Comparison of ENCODE assay signal across 1 cellular context in the genomic region with DNA sequence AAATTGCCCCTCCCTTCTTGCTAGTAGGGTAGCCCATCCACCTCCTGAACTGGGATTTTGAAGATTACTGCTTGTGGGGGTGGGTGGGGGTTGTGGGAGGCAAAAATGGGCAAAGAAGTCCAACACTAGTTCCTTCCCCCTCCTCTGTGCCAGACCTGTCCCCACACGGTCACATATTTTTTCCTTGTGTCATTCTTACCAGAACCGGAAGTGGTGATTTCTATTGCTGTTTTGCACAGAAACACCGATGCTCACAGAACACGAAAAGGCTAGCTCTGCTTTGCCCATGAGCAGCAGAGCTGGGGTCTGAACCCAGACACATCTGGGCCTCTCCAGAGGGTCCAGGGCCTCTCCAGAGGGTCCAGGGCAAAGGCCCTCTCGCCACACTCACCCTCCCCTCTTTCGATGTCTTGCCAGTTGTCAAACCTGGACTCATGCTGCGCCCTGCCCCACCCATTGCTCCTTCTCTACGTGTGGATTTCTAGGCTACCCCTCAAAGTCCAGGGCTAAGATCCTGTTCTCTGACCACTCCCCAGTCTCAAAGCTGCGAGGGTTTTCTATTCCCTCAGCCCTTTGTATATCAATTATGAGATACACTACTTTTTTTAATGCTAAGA.
TF ChIP-seq lines count a peak whose summit lies in the region.

No MANE protein-coding gene starts in this region.

TF ChIP-seq in WTC11, 78 proteins besides CTCF, POLR2A, EP300 and RAD21 (continued from another document):
- no peak for TF ChIP-seq ZNF396 (CRISPR knock-in tag; IDR thresholded peaks at IDR 0.05; ENCODE audit: borderline replicate concordance)
- TF ChIP-seq, protein P1, sequence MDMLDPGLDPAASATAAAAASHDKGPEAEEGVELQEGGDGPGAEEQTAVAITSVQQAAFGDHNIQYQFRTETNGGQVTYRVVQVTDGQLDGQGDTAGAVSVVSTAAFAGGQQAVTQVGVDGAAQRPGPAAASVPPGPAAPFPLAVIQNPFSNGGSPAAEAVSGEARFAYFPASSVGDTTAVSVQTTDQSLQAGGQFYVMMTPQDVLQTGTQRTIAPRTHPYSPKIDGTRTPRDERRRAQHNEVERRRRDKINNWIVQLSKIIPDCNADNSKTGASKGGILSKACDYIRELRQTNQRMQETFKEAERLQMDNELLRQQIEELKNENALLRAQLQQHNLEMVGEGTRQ (CRISPR knock-in tag; IDR thresholded peaks at IDR 0.05): no peak
- no peak for TF ChIP-seq NR1H2 (CRISPR knock-in tag; IDR thresholded peaks at IDR 0.05)
- TF ChIP-seq NFYB (CRISPR knock-in tag; conservative IDR thresholded peaks at IDR 0.05; ENCODE audit: low read depth): no peak
- TF ChIP-seq, protein P2, sequence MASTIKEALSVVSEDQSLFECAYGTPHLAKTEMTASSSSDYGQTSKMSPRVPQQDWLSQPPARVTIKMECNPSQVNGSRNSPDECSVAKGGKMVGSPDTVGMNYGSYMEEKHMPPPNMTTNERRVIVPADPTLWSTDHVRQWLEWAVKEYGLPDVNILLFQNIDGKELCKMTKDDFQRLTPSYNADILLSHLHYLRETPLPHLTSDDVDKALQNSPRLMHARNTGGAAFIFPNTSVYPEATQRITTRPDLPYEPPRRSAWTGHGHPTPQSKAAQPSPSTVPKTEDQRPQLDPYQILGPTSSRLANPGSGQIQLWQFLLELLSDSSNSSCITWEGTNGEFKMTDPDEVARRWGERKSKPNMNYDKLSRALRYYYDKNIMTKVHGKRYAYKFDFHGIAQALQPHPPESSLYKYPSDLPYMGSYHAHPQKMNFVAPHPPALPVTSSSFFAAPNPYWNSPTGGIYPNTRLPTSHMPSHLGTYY (CRISPR knock-in tag; IDR thresholded peaks at IDR 0.05): no peak
- TF ChIP-seq, protein P3, sequence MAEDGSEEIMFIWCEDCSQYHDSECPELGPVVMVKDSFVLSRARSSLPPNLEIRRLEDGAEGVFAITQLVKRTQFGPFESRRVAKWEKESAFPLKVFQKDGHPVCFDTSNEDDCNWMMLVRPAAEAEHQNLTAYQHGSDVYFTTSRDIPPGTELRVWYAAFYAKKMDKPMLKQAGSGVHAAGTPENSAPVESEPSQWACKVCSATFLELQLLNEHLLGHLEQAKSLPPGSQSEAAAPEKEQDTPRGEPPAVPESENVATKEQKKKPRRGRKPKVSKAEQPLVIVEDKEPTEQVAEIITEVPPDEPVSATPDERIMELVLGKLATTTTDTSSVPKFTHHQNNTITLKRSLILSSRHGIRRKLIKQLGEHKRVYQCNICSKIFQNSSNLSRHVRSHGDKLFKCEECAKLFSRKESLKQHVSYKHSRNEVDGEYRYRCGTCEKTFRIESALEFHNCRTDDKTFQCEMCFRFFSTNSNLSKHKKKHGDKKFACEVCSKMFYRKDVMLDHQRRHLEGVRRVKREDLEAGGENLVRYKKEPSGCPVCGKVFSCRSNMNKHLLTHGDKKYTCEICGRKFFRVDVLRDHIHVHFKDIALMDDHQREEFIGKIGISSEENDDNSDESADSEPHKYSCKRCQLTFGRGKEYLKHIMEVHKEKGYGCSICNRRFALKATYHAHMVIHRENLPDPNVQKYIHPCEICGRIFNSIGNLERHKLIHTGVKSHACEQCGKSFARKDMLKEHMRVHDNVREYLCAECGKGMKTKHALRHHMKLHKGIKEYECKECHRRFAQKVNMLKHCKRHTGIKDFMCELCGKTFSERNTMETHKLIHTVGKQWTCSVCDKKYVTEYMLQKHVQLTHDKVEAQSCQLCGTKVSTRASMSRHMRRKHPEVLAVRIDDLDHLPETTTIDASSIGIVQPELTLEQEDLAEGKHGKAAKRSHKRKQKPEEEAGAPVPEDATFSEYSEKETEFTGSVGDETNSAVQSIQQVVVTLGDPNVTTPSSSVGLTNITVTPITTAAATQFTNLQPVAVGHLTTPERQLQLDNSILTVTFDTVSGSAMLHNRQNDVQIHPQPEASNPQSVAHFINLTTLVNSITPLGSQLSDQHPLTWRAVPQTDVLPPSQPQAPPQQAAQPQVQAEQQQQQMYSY (CRISPR knock-in tag; IDR thresholded peaks at IDR 0.05): no peak
- TF ChIP-seq ZNF423 (CRISPR knock-in tag; IDR thresholded peaks at IDR 0.05): no peak
- TF ChIP-seq GRHL2 (CRISPR knock-in tag; IDR thresholded peaks at IDR 0.05; ENCODE audit: insufficient replicate concordance, severe bottlenecking): no peak
- TF ChIP-seq, protein P4, sequence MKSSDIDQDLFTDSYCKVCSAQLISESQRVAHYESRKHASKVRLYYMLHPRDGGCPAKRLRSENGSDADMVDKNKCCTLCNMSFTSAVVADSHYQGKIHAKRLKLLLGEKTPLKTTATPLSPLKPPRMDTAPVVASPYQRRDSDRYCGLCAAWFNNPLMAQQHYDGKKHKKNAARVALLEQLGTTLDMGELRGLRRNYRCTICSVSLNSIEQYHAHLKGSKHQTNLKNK (CRISPR knock-in tag; IDR thresholded peaks at IDR 0.05): no peak
